9 cellular contexts compared by ENCODE assay signal in genomic region chr12:44697489-44697888, GRCh38.
"Had no signal": no experiment of that assay in that cellular context is flagged by ENCODE, and none has a peak within 500 bp of the region (broad histone marks: within the 10 kb centered on the region; RNA-seq: fewer than 3 reads in every experiment).

No MANE protein-coding gene starts in this region.

- H3K4me3 ChIP-seq: GM23248, GM23338, HAP-1 had no signal

- H3K9ac ChIP-seq: GM23248 had no signal

- ATAC-seq: GM23338, HCT116 had no signal

- H3K9me3 ChIP-seq: HAP-1 had no signal

- DNase-seq: GM23248, GOT3, H7, H9, HCEC 1CT, HFFc6 had no signal

- H3K27ac ChIP-seq: GM23248 had no signal

- H3K36me3 ChIP-seq: HAP-1 had no signal

- H3K4me2 ChIP-seq: GM23338 had no signal

- H2AFZ ChIP-seq: GM23248, GM23338 had no signal
